ENCODE assay signal across 12 cellular contexts in genomic region chr3:9917820-9918219, GRCh38. TPM values are rescaled to one million over a fixed set of nuclear protein-coding genes. Genes with fewer than 3 reads are reported as not detected.
DNase-seq lines count a peak whose midpoint lies in the region; ATAC-seq and TF ChIP-seq lines count a peak whose summit lies in the region.
"Had no signal": no experiment of that assay in that cellular context is flagged by ENCODE, and none has a peak within 500 bp of the region (broad histone marks: within the 10 kb centered on the region; RNA-seq: fewer than 3 reads in every experiment).

No MANE protein-coding gene starts in this region.

- in situ Hi-C loops in astrocyte of the cerebellum (cut with HindIII; ENCODE audit: low sequenced_read_pairs): no loop called here
- in situ Hi-C loops in gastrocnemius medialis (cut with MboI; ENCODE audit: low sequenced_read_pairs in 4 of 4): no loop called here

- intact Hi-C loops in left ventricle myocardium superior (cut with micrococcal nuclease) (no loop called here), gastrocnemius medialis (cut with DNase I; ENCODE audit: low total_unique reads) (loop anchor here (2.0 to 5.0 kb wide), 2 partner anchors 55 to 116 kb away; no protein-coding TSS in a partner anchor)

- peak in 1 of 2 donors; percentile 10 for TF ChIP-seq POLR2A in gastrocnemius medialis (IDR thresholded peaks at IDR 0.05)

- H3K36me3 ChIP-seq in gastrocnemius medialis: no peaks in the 10 kb centered on the region

- peak overlapping the region; percentile 48 for H3K4me3 ChIP-seq in astrocyte of the cerebellum (ENCODE audit: low read depth, low read length)
- peak overlapping the region; percentile 59 to 85 (median 72) for H3K4me3 ChIP-seq in gastrocnemius medialis

- peaks cover 17 to 30% of the 10 kb centered on the region in 2 donors for H3K4me1 ChIP-seq in gastrocnemius medialis

- no peak for TF ChIP-seq CTCF in C4-2B (conservative IDR thresholded peaks at IDR 0.05)
- TF ChIP-seq CTCF in astrocyte of the cerebellum (IDR thresholded peaks at IDR 0.05; ENCODE audit: low read depth, low read length, missing control alignments): no peak
- no peak for TF ChIP-seq CTCF in gastrocnemius medialis (IDR thresholded peaks at IDR 0.05 in 4 of 5, conservative IDR thresholded peaks at IDR 0.05 in 1 of 5)

- peak; percentile 3 for ATAC-seq in left ventricle myocardium superior
- ATAC-seq in gastrocnemius medialis: peak in 1 of 2 donors; percentile 14
- no peak for ATAC-seq in GM19328 (IDR thresholded peaks at IDR 0.05; ENCODE audit: unreplicated experiment)
- ATAC-seq: natural killer cell had no signal

- H3K9me3 ChIP-seq in gastrocnemius medialis: no peaks in the 10 kb centered on the region

- H3K27ac ChIP-seq in C4-2B (peak overlapping the region; percentile 77), gastrocnemius medialis (peak overlapping the region; percentile 85 to 95 (median 92))

- DNase-seq in astrocyte of the cerebellum (ENCODE audit: low read depth): no peak
- peak; percentile 45 for DNase-seq in left ventricle myocardium superior
- peak in 1 of 2 donors; percentile 56 for DNase-seq in gastrocnemius medialis
- no peak for DNase-seq in DMS53 treated with DMSO at 0.1 percent for 48 hours (lab: John Stamatoyannopoulos, UW; ENCODE audit: unreplicated experiment)
- no peak for DNase-seq in iPS-NIHi7 (ENCODE audit: extremely low spot score)
- no peak for DNase-seq in NCI-H1092 treated with DMSO at 0.1 percent for 48 hours (lab: John Stamatoyannopoulos, UW)
- DNase-seq: activated CD4-positive, alpha-beta T cell treated with anti-CD3 and anti-CD28 coated beads for 4 hours; CD4-positive, alpha-beta T cell; natural killer cell; SHP77 had no signal

- no peaks in the 10 kb centered on the region for H3K27me3 ChIP-seq in gastrocnemius medialis

RNA-seq across cellular contexts. Expression of gene IL17RC, which starts 0.9 kb away (rescaled TPM):
- total RNA-seq in left ventricle myocardium superior (36.0 TPM), gastrocnemius medialis (10 to 100 TPM; 14.8 to 67.3 (median 47.2) TPM)

RNA-seq across cellular contexts. Expression of gene IL17RE, which starts 15.2 kb away (rescaled TPM):
- 0.45 TPM for total RNA-seq in left ventricle myocardium superior
- 1 to 10 TPM in 1 of 4 donors, under 1 TPM in 2, not detected in 1; 0.20 to 1.5 (median 0.64) TPM for total RNA-seq in gastrocnemius medialis

RNA-seq across cellular contexts. Expression of gene CRELD1, which starts 15.8 kb away (rescaled TPM):
- total RNA-seq in left ventricle myocardium superior: 62.7 TPM
- total RNA-seq in gastrocnemius medialis: 10 to 100 TPM; 31.6 to 42.3 (median 37.1) TPM

RNA-seq across cellular contexts. Expression of gene JAGN1, which starts 27.4 kb away (rescaled TPM):
- 18.4 TPM for total RNA-seq in left ventricle myocardium superior
- 10 to 100 TPM; 42.8 to 96.4 (median 67.0) TPM for total RNA-seq in gastrocnemius medialis

RNA-seq across cellular contexts. Expression of gene PRRT3, which starts 34.4 kb away (rescaled TPM):
- 0.35 TPM for total RNA-seq in left ventricle myocardium superior
- 1 to 10 TPM in 3 of 4 donors, under 1 TPM in 1; 0.92 to 7.4 (median 2.5) TPM for total RNA-seq in gastrocnemius medialis
